Comparison of ENCODE assay signal across 28 cellular contexts in the genomic region with DNA sequence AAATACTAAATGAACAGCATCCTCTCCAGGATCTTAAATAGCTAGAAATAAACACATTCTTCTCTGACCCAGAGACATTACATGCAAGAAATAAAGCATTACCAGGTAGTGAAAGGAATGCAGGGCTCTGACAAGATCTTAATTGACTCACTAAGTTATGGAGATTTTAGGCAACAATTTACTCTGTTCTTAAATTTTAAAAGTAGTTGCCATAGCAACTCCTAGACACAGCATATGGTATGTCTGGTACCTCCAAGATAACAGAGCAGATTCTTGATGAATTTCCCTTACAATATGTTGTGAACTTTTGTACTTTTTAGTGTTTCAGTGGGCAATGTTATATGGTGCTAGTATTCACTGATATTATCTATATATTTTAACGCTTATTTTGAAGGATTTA.
"Had no signal": no experiment of that assay in that cellular context is flagged by ENCODE, and none has a peak within 500 bp of the region (broad histone marks: within the 10 kb centered on the region; RNA-seq: fewer than 3 reads in every experiment).

No MANE protein-coding gene starts in this region.

- H3K4me1 Mint-ChIP-seq: memory B cell; mesothelial cell of epicardium; naive B cell; stimulated activated memory B cell treated with anti-CD40 and anti-IgM and Interleukin-4, amounts not matched to agents 10 μg/mL and 1 μg/mL and 100 μg/mL, for 72 hours had no signal

- H3K36me3 Mint-ChIP-seq: memory B cell; mesothelial cell of epicardium; naive B cell; natural killer cell treated with Interleukin-12 subunit alpha and Interleukin-12 subunit beta and Interleukin-15 and Interleukin-18, amount 100 ng/mL, for 72 hours; stimulated activated memory B cell treated with anti-CD40 and anti-IgM and Interleukin-4, amounts not matched to agents 10 μg/mL and 1 μg/mL and 100 μg/mL, for 72 hours; type B pancreatic cell had no signal

- ATAC-seq: heart right ventricle; left lobe of liver; mucosa of descending colon; natural killer cell treated with Interleukin-12 subunit alpha and Interleukin-12 subunit beta and Interleukin-15 and Interleukin-18, amount 100 ng/mL, for 72 hours; stimulated activated memory B cell treated with anti-CD40 and anti-IgM and Interleukin-4, amounts not matched to agents 10 μg/mL and 1 μg/mL and 100 μg/mL, for 72 hours had no signal

- H3K9me3 Mint-ChIP-seq: dendritic cell treated with granulocyte-macrophage colony-stimulating factor and Interleukin-4, amounts not matched to agents 40 ng/mL and 50 ng/mL, for 4 days; memory B cell; natural killer cell treated with Interleukin-12 subunit alpha and Interleukin-12 subunit beta and Interleukin-15 and Interleukin-18, amount 100 ng/mL, for 72 hours; stimulated activated memory B cell treated with anti-CD40 and anti-IgM and Interleukin-4, amounts not matched to agents 10 μg/mL and 1 μg/mL and 100 μg/mL, for 72 hours; stimulated activated naive CD8-positive, alpha-beta T cell treated with anti-CD3 and anti-CD28 coated beads, Interleukin-15, Interleukin-2, amounts not matched to agents 100 ng/mL and 50 ng/mL, for 24 hours had no signal

- H3K9me3 ChIP-seq: colonic mucosa, esophagus squamous epithelium, heart right ventricle, mucosa of descending colon, prostate gland, right atrium auricular region, spleen, thyroid gland had no signal

- H3K4me3 ChIP-seq: colonic mucosa, esophagus squamous epithelium, heart right ventricle, lung, mucosa of descending colon, prostate gland, right atrium auricular region, skin epidermis, spleen, thyroid gland had no signal

- H3K27ac ChIP-seq: colonic mucosa, esophagus squamous epithelium, heart right ventricle, prostate gland, right atrium auricular region, skin epidermis, spleen, thyroid gland had no signal

- DNase-seq: central memory CD4-positive, alpha-beta T cell; colonic mucosa; effector CD8-positive, alpha-beta T cell; erythroblast; esophagus squamous epithelium; foreskin melanocyte; glutamatergic neuron; heart right ventricle; mucosa of descending colon; naive B cell; nucleus accumbens; spleen; stimulated activated CD4-positive, alpha-beta T cell treated with anti-CD3 and anti-CD28 coated beads, Interleukin-4, amount 100 ng/mL, for 4 hours; thyroid gland had no signal

- H3K4me1 ChIP-seq: colonic mucosa, esophagus squamous epithelium, heart right ventricle, prostate gland, right atrium auricular region, spleen had no signal

- H3K27me3 ChIP-seq: colonic mucosa, esophagus squamous epithelium, heart right ventricle, right atrium auricular region, spleen, thyroid gland had no signal

- H3K36me3 ChIP-seq: colonic mucosa, esophagus squamous epithelium, heart right ventricle, prostate gland, right atrium auricular region, spleen, thyroid gland had no signal

- H3K27me3 Mint-ChIP-seq: dendritic cell treated with granulocyte-macrophage colony-stimulating factor and Interleukin-4, amounts not matched to agents 40 ng/mL and 50 ng/mL, for 4 days; memory B cell; stimulated activated memory B cell treated with anti-CD40 and anti-IgM and Interleukin-4, amounts not matched to agents 10 μg/mL and 1 μg/mL and 100 μg/mL, for 72 hours; type B pancreatic cell had no signal

- H3K27ac Mint-ChIP-seq: dendritic cell treated with granulocyte-macrophage colony-stimulating factor and Interleukin-4, amounts not matched to agents 40 ng/mL and 50 ng/mL, for 4 days; memory B cell; mesothelial cell of epicardium; naive B cell; natural killer cell treated with Interleukin-12 subunit alpha and Interleukin-12 subunit beta and Interleukin-15 and Interleukin-18, amount 100 ng/mL, for 72 hours; stimulated activated memory B cell treated with anti-CD40 and anti-IgM and Interleukin-4, amounts not matched to agents 10 μg/mL and 1 μg/mL and 100 μg/mL, for 72 hours; stimulated activated naive CD8-positive, alpha-beta T cell treated with anti-CD3 and anti-CD28 coated beads, Interleukin-15, Interleukin-2, amounts not matched to agents 100 ng/mL and 50 ng/mL, for 24 hours; type B pancreatic cell had no signal

- FAIRE-seq: keratinocyte had no signal

- H3K4me3 Mint-ChIP-seq: dendritic cell treated with granulocyte-macrophage colony-stimulating factor and Interleukin-4, amounts not matched to agents 40 ng/mL and 50 ng/mL, for 4 days; memory B cell; mesothelial cell of epicardium; naive B cell; natural killer cell treated with Interleukin-12 subunit alpha and Interleukin-12 subunit beta and Interleukin-15 and Interleukin-18, amount 100 ng/mL, for 72 hours; neural crest cell; stimulated activated memory B cell treated with anti-CD40 and anti-IgM and Interleukin-4, amounts not matched to agents 10 μg/mL and 1 μg/mL and 100 μg/mL, for 72 hours; stimulated activated naive CD8-positive, alpha-beta T cell treated with anti-CD3 and anti-CD28 coated beads, Interleukin-15, Interleukin-2, amounts not matched to agents 100 ng/mL and 50 ng/mL, for 24 hours; type B pancreatic cell had no signal
